In genomic region chr17:76737676-76738467, GRCh38 we compare ENCODE assay signal across 1 cellular context.
TF ChIP-seq lines count a peak whose summit lies in the region.

TSS of gene MFSD11 (plus strand) at chr17:76738119. CDS start at chr17:76738353, 234 bp downstream.

TF ChIP-seq in K562, 482 proteins besides CTCF, POLR2A, EP300 and RAD21 (continued from another document and continues in another):
- TF ChIP-seq ZNF398 (CRISPR knock-in tag; IDR thresholded peaks at IDR 0.05), result no peak
- TF ChIP-seq HSF4 (CRISPR knock-in tag; IDR thresholded peaks at IDR 0.05; ENCODE audit: borderline replicate concordance), result no peak
- TF ChIP-seq E2F3 (CRISPR knock-in tag; IDR thresholded peaks at IDR 0.05), result no peak
- peak; percentile 70; the same call in 1 of the 2 replicates for TF ChIP-seq ZNF584 (CRISPR knock-in tag; IDR thresholded peaks at IDR 0.05; ENCODE audit: low read depth)
- no peak for TF ChIP-seq SAFB (IDR thresholded peaks at IDR 0.05; ENCODE audit: borderline replicate concordance, low read depth, low read length)
- TF ChIP-seq U2AF2 (optimal IDR thresholded peaks at IDR 0.05; ENCODE audit: low read depth, low read length), result no peak
- no peak for TF ChIP-seq ZNF347 (CRISPR knock-in tag; IDR thresholded peaks at IDR 0.05; ENCODE audit: low read depth)
- no peak for TF ChIP-seq NFXL1 (CRISPR knock-in tag; IDR thresholded peaks at IDR 0.05)
- TF ChIP-seq ELK1 (CRISPR knock-in tag; IDR thresholded peaks at IDR 0.05), result no peak
- no peak for TF ChIP-seq ZNF174 (CRISPR knock-in tag; IDR thresholded peaks at IDR 0.05)
- TF ChIP-seq ZNF143 (CRISPR knock-in tag; IDR thresholded peaks at IDR 0.05), result peak; percentile 94
- peak; percentile 54 for TF ChIP-seq POLR2AphosphoS5 (IDR thresholded peaks at IDR 0.05; ENCODE audit: control insufficient read depth, insufficient read depth, low read depth, low read length)
- no peak for TF ChIP-seq ZNF354B (CRISPR knock-in tag; IDR thresholded peaks at IDR 0.05)
- TF ChIP-seq TFE3 (CRISPR knock-in tag; IDR thresholded peaks at IDR 0.05), result peak; percentile 93
- TF ChIP-seq ATF2 (CRISPR knock-in tag; IDR thresholded peaks at IDR 0.05), result no peak
- no peak for TF ChIP-seq ZBTB49 (CRISPR knock-in tag; IDR thresholded peaks at IDR 0.05; ENCODE audit: borderline replicate concordance)
- TF ChIP-seq FOXO4 (CRISPR knock-in tag; IDR thresholded peaks at IDR 0.05), result no peak
- no peak for TF ChIP-seq ZNF696 (CRISPR knock-in tag; conservative IDR thresholded peaks at IDR 0.05)
- TF ChIP-seq MITF (IDR thresholded peaks at IDR 0.05), result peak; percentile 20; the same call in 1 of the 2 replicates
- no peak for TF ChIP-seq RBM39 (optimal IDR thresholded peaks at IDR 0.05; ENCODE audit: low read depth, low read length)
- TF ChIP-seq GABPB2 (CRISPR knock-in tag; conservative IDR thresholded peaks at IDR 0.05), result no peak
- TF ChIP-seq HBP1 (CRISPR knock-in tag; IDR thresholded peaks at IDR 0.05), result peak; percentile 36; the same call in 1 of the 2 replicates
- no peak for TF ChIP-seq MYNN (IDR thresholded peaks at IDR 0.05)
- no peak for TF ChIP-seq MYNN (CRISPR knock-in tag; IDR thresholded peaks at IDR 0.05)
- TF ChIP-seq ATF7 (IDR thresholded peaks at IDR 0.05), result peak; percentile 56
- TF ChIP-seq ZNF140 (CRISPR knock-in tag; IDR thresholded peaks at IDR 0.05), result no peak
- peak in 1 of 2 experiments; percentile 56 for TF ChIP-seq AFF1 (IDR thresholded peaks at IDR 0.05; ENCODE audit: low read depth in 1 of 2, partially characterized antibody in 2 of 2)
- TF ChIP-seq CTBP1 (IDR thresholded peaks at IDR 0.05; ENCODE audit: borderline replicate concordance), result no peak; the same call in 1 of the 2 replicates
- no peak for TF ChIP-seq ZNF785 (CRISPR knock-in tag; IDR thresholded peaks at IDR 0.05)
- TF ChIP-seq ZNF695 (CRISPR knock-in tag; IDR thresholded peaks at IDR 0.05), result 0 out of 2 replicates have a peak, but pooled peaks have one; percentile 13
- no peak for TF ChIP-seq PTBP1 (IDR thresholded peaks at IDR 0.05; ENCODE audit: low read depth, low read length)
- TF ChIP-seq POLR2B (IDR thresholded peaks at IDR 0.05; ENCODE audit: low read depth, partially characterized antibody), result peak; percentile 18
- no peak for TF ChIP-seq GTF3C2 (IDR thresholded peaks at IDR 0.05; ENCODE audit: borderline replicate concordance, extremely low read depth, insufficient read length)
- TF ChIP-seq TAL1 (IDR thresholded peaks at IDR 0.05), result no peak
- TF ChIP-seq RAD51 (IDR thresholded peaks at IDR 0.05; ENCODE audit: borderline replicate concordance, low read depth), result peak; percentile 83
- peak; percentile 68 for TF ChIP-seq RBBP5 (IDR thresholded peaks at IDR 0.05; ENCODE audit: borderline replicate concordance, insufficient read depth, low read length, poor library complexity, severe bottlenecking)
- no peak for TF ChIP-seq EZH2 (IDR thresholded peaks at IDR 0.05; ENCODE audit: borderline replicate concordance, low read depth, low read length)
